25 cellular contexts compared by ENCODE assay signal in genomic region chr6:107337342-107337741, GRCh38.
"Had no signal": no experiment of that assay in that cellular context is flagged by ENCODE, and none has a peak within 500 bp of the region (broad histone marks: within the 10 kb centered on the region; RNA-seq: fewer than 3 reads in every experiment).

No MANE protein-coding gene starts in this region.

- H3K4me3 Mint-ChIP-seq: activated CD4-positive, alpha-beta memory T cell treated with anti-CD3 and anti-CD28 coated beads, Interleukin-2, amount 10 ng/mL, durations not matched to agents 7 days and 5 days; activated CD4-positive, alpha-beta T cell treated with anti-CD3 and anti-CD28 coated beads for 36 hours; activated naive CD4-positive, alpha-beta T cell treated with anti-CD3 and anti-CD28 coated beads, Interleukin-2, amount 50 U/mL, for 24 hours; T-cell had no signal

- H3K4me1 Mint-ChIP-seq: activated CD4-positive, alpha-beta memory T cell treated with anti-CD3 and anti-CD28 coated beads, Interleukin-2, amount 10 ng/mL, durations not matched to agents 7 days and 5 days; activated CD4-positive, alpha-beta T cell treated with anti-CD3 and anti-CD28 coated beads for 36 hours; activated naive CD4-positive, alpha-beta T cell treated with anti-CD3 and anti-CD28 coated beads, Interleukin-2, amount 50 U/mL, for 24 hours had no signal

- H3K27me3 Mint-ChIP-seq: activated CD4-positive, alpha-beta memory T cell treated with anti-CD3 and anti-CD28 coated beads, Interleukin-2, amount 10 ng/mL, durations not matched to agents 7 days and 5 days; activated CD4-positive, alpha-beta T cell treated with anti-CD3 and anti-CD28 coated beads for 36 hours; activated naive CD4-positive, alpha-beta T cell treated with anti-CD3 and anti-CD28 coated beads, Interleukin-2, amount 50 U/mL, for 24 hours; T-cell had no signal

- H3K9me3 Mint-ChIP-seq: activated CD4-positive, alpha-beta memory T cell treated with anti-CD3 and anti-CD28 coated beads, Interleukin-2, amount 10 ng/mL, durations not matched to agents 7 days and 5 days; activated naive CD4-positive, alpha-beta T cell treated with anti-CD3 and anti-CD28 coated beads, Interleukin-2, amount 50 U/mL, for 24 hours; T-cell had no signal

- H3K4me3 ChIP-seq: body of pancreas, SK-N-MC had no signal

- H3K27ac ChIP-seq: body of pancreas, SK-N-MC, VCaP had no signal

- H3K27ac Mint-ChIP-seq: activated CD4-positive, alpha-beta memory T cell treated with anti-CD3 and anti-CD28 coated beads, Interleukin-2, amount 10 ng/mL, durations not matched to agents 7 days and 5 days; activated CD4-positive, alpha-beta T cell treated with anti-CD3 and anti-CD28 coated beads for 36 hours; activated naive CD4-positive, alpha-beta T cell treated with anti-CD3 and anti-CD28 coated beads, Interleukin-2, amount 50 U/mL, for 24 hours; T-cell had no signal

- ATAC-seq: activated CD4-positive, alpha-beta T cell treated with anti-CD3 and anti-CD28 coated beads for 36 hours; body of pancreas; Panc1; Right ventricle myocardium inferior; T-cell had no signal

- DNase-seq: activated CD4-positive, alpha-beta memory T cell treated with anti-CD3 and anti-CD28 coated beads, Interleukin-2, amount 10 ng/mL, durations not matched to agents 7 days and 5 days; activated CD4-positive, alpha-beta T cell treated with anti-CD3 and anti-CD28 coated beads for 36 hours; activated CD4-positive, alpha-beta T cell treated with anti-CD3 and anti-CD28 coated beads, Interleukin-2, amount 50 U/mL, for 1 hour; activated naive CD4-positive, alpha-beta T cell; activated T-cell treated with anti-CD3 and anti-CD28 coated beads for 4 hours; aorta; body of pancreas; central memory CD4-positive, alpha-beta T cell; KG1; NCI-H1092; NCI-H1417 treated with DMSO at 0.1 percent for 48 hours; NCI-H187; NCI-H2081 treated with DMSO at 0.1 percent for 48 hours; NCI-H2227 treated with DMSO at 0.1 percent for 48 hours; NCI-H446 treated with DMSO at 0.1 percent for 48 hours; NCI-H526 treated with DMSO at 0.1 percent for 48 hours; RPMI8226; T-cell; T-helper 2 cell; T1000 had no signal

- H3K4me1 ChIP-seq: body of pancreas had no signal

- H3K9me3 ChIP-seq: body of pancreas had no signal

- H3K27me3 ChIP-seq: body of pancreas had no signal
